8 cellular contexts compared by ENCODE assay signal in genomic region chr11:65918211-65919150, GRCh38. TPM values are rescaled to one million over a fixed set of nuclear protein-coding genes. Genes with fewer than 3 reads are reported as not detected.
DNase-seq lines count a peak whose midpoint lies in the region; ATAC-seq and TF ChIP-seq lines count a peak whose summit lies in the region.

TSS of gene C11orf68 (minus strand) at chr11:65919062. CDS start at chr11:65919031, 31 bp downstream.

- H3K9me3 ChIP-seq in prostate gland: no peaks in the 10 kb centered on the region

- H3K4me1 Mint-ChIP-seq in activated T-cell treated with anti-CD3 and anti-CD28 coated beads, Interleukin-2, amount 50 U/mL, for 72 hours (ENCODE audit: low read depth): peaks cover 41% of the 10 kb centered on the region

- H3K27me3 Mint-ChIP-seq in activated T-cell treated with anti-CD3 and anti-CD28 coated beads, Interleukin-2, amount 50 U/mL, for 72 hours (ENCODE audit: low read depth): no peaks in the 10 kb centered on the region

- H3K36me3 Mint-ChIP-seq in activated T-cell treated with anti-CD3 and anti-CD28 coated beads, Interleukin-2, amount 50 U/mL, for 72 hours (ENCODE audit: insufficient read depth in 2 of 2): peaks cover 4 to 12% of the 10 kb centered on the region in 2 donors

- peak within 1 kb of the TSS; percentile 89 for H3K27ac Mint-ChIP-seq in activated T-cell treated with anti-CD3 and anti-CD28 coated beads, Interleukin-2, amount 50 U/mL, for 72 hours

- peak within 1 kb of the TSS; percentile 89 to 92 for H3K27ac ChIP-seq in prostate gland

- peak; percentile 45 for ATAC-seq in GM21360 (IDR thresholded peaks at IDR 0.05; ENCODE audit: unreplicated experiment)
- peak; percentile 63 for ATAC-seq in HG03571 (IDR thresholded peaks at IDR 0.05; ENCODE audit: unreplicated experiment)
- ATAC-seq in activated T-cell treated with anti-CD3 and anti-CD28 coated beads, Interleukin-2, amount 50 U/mL, for 72 hours (replicated peaks in 1 of 2): peak; percentile 68 to 74

- H3K36me3 ChIP-seq in prostate gland: no peaks in the 10 kb centered on the region

- TF ChIP-seq POLR2A in prostate gland (IDR thresholded peaks at IDR 0.05): peak; percentile 14

- peak within 1 kb of the TSS; percentile 95 to 96 for H3K4me3 Mint-ChIP-seq in activated T-cell treated with anti-CD3 and anti-CD28 coated beads, Interleukin-2, amount 50 U/mL, for 72 hours

- no peak for TF ChIP-seq CTCF in prostate gland (IDR thresholded peaks at IDR 0.05)

- in situ Hi-C loops in G401 (cut with HindIII; ENCODE audit: low sequenced_read_pairs): no loop called here

- DNase-seq in G401 (ENCODE audit: low spot score) (peak; percentile 36), cardiac septum (ENCODE audit: low spot score) (no peak), prostate gland (ENCODE audit: low spot score) (no peak), HPDE6-E6E7 (ENCODE audit: extremely low spot score) (no peak), SIG-M5 treated with dmso at 0.1 percent for 504 hours (lab: John Stamatoyannopoulos, UW; ENCODE audit: unreplicated experiment) (no peak)
- DNase-seq in activated T-cell treated with anti-CD3 and anti-CD28 coated beads, Interleukin-2, amount 50 U/mL, for 72 hours: no peak

- WGBS in prostate gland: 6% methylated on average over 49 of the region's 78 CpGs

- H3K27me3 ChIP-seq in prostate gland (replicated peaks; ENCODE audit: insufficient read depth): no peaks in the 10 kb centered on the region

- H3K9me3 Mint-ChIP-seq in activated T-cell treated with anti-CD3 and anti-CD28 coated beads, Interleukin-2, amount 50 U/mL, for 72 hours: no peaks in the 10 kb centered on the region

- intact Hi-C loops in cardiac septum (cut with DNase I) (loop anchor here (1.0 to 5.0 kb wide), 4 partner anchors 30 to 84 kb away; partner anchors contain the start of genes BANF1, EIF1AD, FIBP and SART1), prostate gland (cut with DNase I) (loop anchor here (1.0 to 10.0 kb wide), 4 partner anchors 28 to 346 kb away; partner anchors contain the start of genes CCDC85B, MUS81, RAB1B and SART1)

- H3K4me3 ChIP-seq in prostate gland: peak within 1 kb of the TSS; percentile 92 to 98

- H3K4me1 ChIP-seq in prostate gland (replicated peaks): peaks cover 27% of the 10 kb centered on the region

RNA-seq across cellular contexts. Expression of gene C11orf68, which starts in this region (rescaled TPM):
- 14.2 and 17.2 TPM in 2 replicates for total RNA-seq in G401 (2014; rRNA removed; shearing (Covaris generic))
- total RNA-seq in activated T-cell treated with anti-CD3 and anti-CD28 coated beads, Interleukin-2, amount 50 U/mL, for 72 hours: 10 to 100 TPM; 34.7 to 36.5 TPM
- total RNA-seq in cardiac septum (45.2 TPM), prostate gland (10 to 100 TPM; 30.1 to 54.6 TPM)
